ENCODE assay signal across 22 cellular contexts in the genomic region with DNA sequence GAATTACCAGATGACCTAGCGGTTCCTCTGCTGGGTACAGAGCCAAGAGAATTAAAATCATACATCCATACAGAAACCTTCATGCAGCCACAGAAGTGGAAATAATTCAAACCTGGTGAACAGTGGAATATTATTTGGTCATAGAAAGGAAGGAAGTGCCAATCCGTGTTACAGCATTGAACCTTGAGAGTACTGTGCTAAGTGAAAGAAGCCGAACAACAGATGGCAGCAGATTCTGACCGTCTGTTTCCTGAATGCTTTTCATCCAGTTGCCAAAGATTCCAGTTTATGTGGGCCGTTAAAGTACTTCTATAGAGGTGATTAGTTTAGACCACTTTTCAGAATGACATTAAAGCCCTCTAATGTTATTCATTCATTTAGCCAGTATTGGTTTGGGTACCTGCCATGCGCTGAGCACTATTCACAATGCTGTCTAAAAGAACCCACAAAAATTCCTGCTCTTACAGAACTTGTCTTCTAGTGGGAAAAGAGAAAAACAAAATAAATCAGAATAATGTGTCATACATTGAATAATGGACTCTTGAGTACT.
"Had no signal": no experiment of that assay in that cellular context is flagged by ENCODE, and none has a peak within 500 bp of the region (broad histone marks: within the 10 kb centered on the region; RNA-seq: fewer than 3 reads in every experiment).

No MANE protein-coding gene starts in this region.

- DNase-seq: activated CD4-positive, alpha-beta T cell treated with anti-CD3 and anti-CD28 coated beads for 4 hours; activated CD8-positive, alpha-beta T cell treated with anti-CD3 and anti-CD28 coated beads for 36 hours; activated naive CD4-positive, alpha-beta T cell treated with anti-CD3 and anti-CD28 coated beads, Interleukin-2, amount 50 U/mL, for 16 hours; amygdala; body of pancreas; KG1; NCI-H1092; NCI-H1417; NCI-H2029 treated with DMSO at 0.1 percent for 48 hours; NCI-H510A treated with DMSO at 0.1 percent for 48 hours; NCI-H69; NK-92 treated with Interleukin-12 subunit alpha and Interleukin-12 subunit beta, amount 100 ng/mL, for 24 hours; OCI-M1; Peyer's patch; Right ventricle myocardium superior; SJCRH30; SK-N-SH; T-helper 1 cell; WERI-Rb-1 had no signal

- H3K9me3 Mint-ChIP-seq: activated CD8-positive, alpha-beta T cell treated with anti-CD3 and anti-CD28 coated beads for 36 hours; IgD-negative memory B cell had no signal

- H3K27me3 Mint-ChIP-seq: activated CD8-positive, alpha-beta T cell treated with anti-CD3 and anti-CD28 coated beads for 36 hours; IgD-negative memory B cell had no signal

- H3K27me3 ChIP-seq: body of pancreas, Peyer's patch, SJCRH30 had no signal

- H3K4me1 Mint-ChIP-seq: IgD-negative memory B cell had no signal

- ATAC-seq: activated CD4-positive, CD25-positive, alpha-beta regulatory T cell treated with anti-CD3 and anti-CD28 coated beads, Interleukin-2, amount 50 U/mL, for 24 hours; activated CD8-positive, alpha-beta T cell treated with anti-CD3 and anti-CD28 coated beads for 36 hours; body of pancreas had no signal

- H3K4me2 ChIP-seq: SK-N-SH had no signal

- H3K9me3 ChIP-seq: body of pancreas, Peyer's patch, SJCRH30, SK-N-SH had no signal

- H3K4me3 Mint-ChIP-seq: activated CD8-positive, alpha-beta T cell treated with anti-CD3 and anti-CD28 coated beads for 36 hours had no signal

- H3K36me3 Mint-ChIP-seq: IgD-negative memory B cell had no signal

- H3K9ac ChIP-seq: SK-N-SH had no signal

- H3K4me3 ChIP-seq: body of pancreas, Peyer's patch, SJCRH30 had no signal

- H3K27ac ChIP-seq: body of pancreas, Peyer's patch, RWPE1, SJCRH30, WERI-Rb-1 had no signal

- H3K27ac Mint-ChIP-seq: activated CD8-positive, alpha-beta T cell treated with anti-CD3 and anti-CD28 coated beads for 36 hours; IgD-negative memory B cell had no signal

- H3K4me1 ChIP-seq: body of pancreas, Peyer's patch, SJCRH30 had no signal
